Comparison of ENCODE assay signal across 8 cellular contexts in genomic region chr16:17469742-17470001, GRCh38. TPM values are rescaled to one million over a fixed set of nuclear protein-coding genes. Genes with fewer than 3 reads are reported as not detected.
A peak's percentile ranks its signal among the peaks of the same experiment; 100 is the strongest.
DNase-seq lines count a peak whose midpoint lies in the region; ATAC-seq and TF ChIP-seq lines count a peak whose summit lies in the region.

No MANE protein-coding gene starts in this region.

- intact Hi-C loops in CD4-positive, alpha-beta T cell (cut with DNase I, micrococcal nuclease) = loop anchor here (2.0 to 10.0 kb wide), 8 partner anchors 77 to 1595 kb away; partner anchors contain the start of gene COQ7 (in 1 of the 2)

- no peak overlapping the region for H3K27ac ChIP-seq in CD4-positive, alpha-beta T cell (ENCODE audit: low read depth, low read length)
- no peak overlapping the region for H3K27ac ChIP-seq in RWPE1

- H3K36me3 ChIP-seq in endocrine pancreas (ENCODE audit: control insufficient read depth, insufficient read depth, low read length) = no peaks in the 10 kb centered on the region

- peaks cover 60% of the 10 kb centered on the region for H3K4me1 Mint-ChIP-seq in CD4-positive, alpha-beta T cell (ENCODE audit: low read depth)
- H3K4me1 Mint-ChIP-seq in osteocyte (ENCODE audit: unreplicated experiment) = peaks cover 38% of the 10 kb centered on the region

- H3K36me3 Mint-ChIP-seq in CD4-positive, alpha-beta T cell (ENCODE audit: low read depth) = peaks cover 21% of the 10 kb centered on the region
- no peaks in the 10 kb centered on the region for H3K36me3 Mint-ChIP-seq in osteocyte (ENCODE audit: unreplicated experiment)

- no peaks in the 10 kb centered on the region for H3K9me3 Mint-ChIP-seq in CD4-positive, alpha-beta T cell
- no peaks in the 10 kb centered on the region for H3K9me3 Mint-ChIP-seq in osteocyte (ENCODE audit: unreplicated experiment)

- H3K27me3 Mint-ChIP-seq in CD4-positive, alpha-beta T cell = no peaks in the 10 kb centered on the region
- peaks cover 38% of the 10 kb centered on the region for H3K27me3 Mint-ChIP-seq in osteocyte (ENCODE audit: unreplicated experiment)

- POLR2A ChIA-PET in CD4-positive, alpha-beta T cell (lab: Charles Lee) = interaction anchor here (0.8 to 3.5 kb wide), 6 partner anchors 53 to 194 kb away, joined by 3 to 16 read pairs (median 6); no protein-coding TSS in a partner anchor
- POLR2A ChIA-PET in RWPE1 (lab: Yijun Ruan, JAX; ENCODE audit: low non-redundant PET) = no interaction called here

- no peak for DNase-seq in CD4-positive, alpha-beta T cell
- DNase-seq in NAMALWA (ENCODE audit: low spot score) = peak; percentile 46
- DNase-seq in osteocyte (ENCODE audit: extremely low spot score, unreplicated experiment) = no peak
- DNase-seq in HK-2 (ENCODE audit: unreplicated experiment) = no peak
- DNase-seq in RWPE1 (ENCODE audit: low spot score) = no peak
- no peak for DNase-seq in effector CD4-positive, alpha-beta T cell
- no peak for DNase-seq in cerebellum (ENCODE audit: low spot score)

- ATAC-seq in CD4-positive, alpha-beta T cell (ENCODE audit: poor library complexity) = peak; percentile 13

- H3K27me3 ChIP-seq in CD4-positive, alpha-beta T cell (ENCODE audit: control insufficient read depth, insufficient read depth, low read length) = no peaks in the 10 kb centered on the region
- peaks cover 9% of the 10 kb centered on the region for H3K27me3 ChIP-seq in endocrine pancreas (ENCODE audit: control insufficient read depth, insufficient read depth, low read length)

- peak overlapping the region; percentile 85 for H3K27ac Mint-ChIP-seq in CD4-positive, alpha-beta T cell
- H3K27ac Mint-ChIP-seq in osteocyte (ENCODE audit: unreplicated experiment) = peak overlapping the region; percentile 51

- H3K4me3 ChIP-seq in endocrine pancreas (ENCODE audit: control insufficient read depth, insufficient read depth, low read length) = peak overlapping the region; percentile 12

- H3K9ac ChIP-seq in endocrine pancreas (ENCODE audit: control insufficient read depth, insufficient read depth, low read length) = no peak overlapping the region

- peak overlapping the region; percentile 98 for H3K4me3 Mint-ChIP-seq in CD4-positive, alpha-beta T cell
- H3K4me3 Mint-ChIP-seq in osteocyte (ENCODE audit: unreplicated experiment) = peak overlapping the region; percentile 73

- H3K4me1 ChIP-seq in endocrine pancreas (ENCODE audit: control insufficient read depth, insufficient read depth, low read length) = no peaks in the 10 kb centered on the region

- CTCF ChIA-PET in CD4-positive, alpha-beta T cell (lab: Charles Lee) = interaction anchor here (1.2 kb wide), 1 partner anchor 18 kb away, joined by 3 read pairs; no protein-coding TSS in a partner anchor
- CTCF ChIA-PET in RWPE1 (lab: Yijun Ruan, JAX) = interaction anchor here (0.7 kb wide), 1 partner anchor 242 kb away, joined by 4 read pairs; no protein-coding TSS in a partner anchor

- no peaks in the 10 kb centered on the region for H3K9me3 ChIP-seq in CD4-positive, alpha-beta T cell (ENCODE audit: control insufficient read depth, low read length)
- no peaks in the 10 kb centered on the region for H3K9me3 ChIP-seq in endocrine pancreas (ENCODE audit: control insufficient read depth, low read length)

- no peak for TF ChIP-seq CTCF in CD4-positive, alpha-beta T cell (IDR thresholded peaks at IDR 0.05)
- TF ChIP-seq CTCF in osteocyte (IDR thresholded peaks at IDR 0.05) (no peak), RWPE1 (conservative IDR thresholded peaks at IDR 0.05; ENCODE audit: low read depth) (no peak)

RNA-seq across cellular contexts. Expression of gene XYLT1, which starts 1.1 kb away (rescaled TPM):
- 10 to 100 TPM; 26.0 to 27.1 TPM for total RNA-seq in CD4-positive, alpha-beta T cell
- total RNA-seq in osteocyte = 9.0 and 11.1 TPM in 2 replicates
- 42.9 TPM for total RNA-seq in cerebellum
